In the genomic region with DNA sequence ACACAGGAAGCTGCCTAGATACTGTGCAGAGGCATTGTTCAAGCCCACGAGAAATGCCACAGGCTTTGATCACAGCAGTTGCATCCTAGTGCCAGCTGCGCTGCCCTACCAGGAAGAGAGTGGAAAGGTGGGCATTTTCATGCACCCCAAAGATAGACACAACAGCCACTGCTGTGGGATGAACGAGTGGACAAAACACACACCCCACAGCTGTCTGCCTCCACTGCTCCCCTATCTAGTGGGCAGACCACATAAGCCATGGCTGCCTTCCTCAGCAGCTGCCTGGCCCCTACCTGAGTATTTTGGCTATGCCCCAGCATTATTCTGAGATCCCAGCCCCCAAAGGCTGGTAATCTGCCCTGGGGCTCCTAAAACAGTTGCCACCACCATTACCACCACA, we compare ENCODE assay signal across 15 cellular contexts.
DNase-seq lines count a peak whose midpoint lies in the region; ATAC-seq, FAIRE-seq and TF ChIP-seq lines count a peak whose summit lies in the region.
"Had no signal": no experiment of that assay in that cellular context is flagged by ENCODE, and none has a peak within 500 bp of the region (broad histone marks: within the 10 kb centered on the region; RNA-seq: fewer than 3 reads in every experiment).

No MANE protein-coding gene starts in this region.

- no peak overlapping the region for H3K4me3 Mint-ChIP-seq in stimulated activated effector memory CD8-positive, alpha-beta T cell treated with anti-CD3 and anti-CD28 coated beads, Interleukin-12 subunit alpha, Interleukin-12 subunit beta, amount 100 ng/mL, for 72 hours
- no peak overlapping the region for H3K4me3 Mint-ChIP-seq in activated T-helper 2 cell treated with anti-CD3 and anti-CD28 coated beads, Interferon-gamma antibody, Interleukin-2, Interleukin-4, amounts not matched to agents 10 μg/mL and 5 μg/mL and 100 μg/mL, durations not matched to agents 14 hours and 24 hours and 36 hours (ENCODE audit: low read depth)
- H3K4me3 Mint-ChIP-seq: CD8-positive, alpha-beta memory T cell; IgD-negative memory B cell had no signal

- H3K4me3 ChIP-seq in BLaER1 = no peak overlapping the region
- H3K4me3 ChIP-seq in BLaER1 treated with 17β-estradiol and CSF1 and Interleukin-3, amounts not matched to agents 10 nM and 100 nM = no peak overlapping the region
- no peak overlapping the region for H3K4me3 ChIP-seq in kidney (ENCODE audit: low read length in 2 of 2)
- H3K4me3 ChIP-seq: A549, GM23248 had no signal

- H3K36me3 ChIP-seq in BLaER1 (no peaks in the 10 kb centered on the region), kidney (ENCODE audit: control insufficient read depth in 1 of 2, insufficient read depth in 2 of 2, low read length in 2 of 2) (no peaks in the 10 kb centered on the region)
- no peaks in the 10 kb centered on the region; a peak in 2 of 22 replicates for H3K36me3 ChIP-seq in BLaER1 treated with 17β-estradiol and CSF1 and Interleukin-3, amounts not matched to agents 10 nM and 100 nM
- H3K36me3 ChIP-seq: BE2C had no signal

- intact Hi-C loops in kidney (cut with DNase I) = no loop called here
- intact Hi-C loops in activated T-helper 2 cell treated with anti-CD3 and anti-CD28 coated beads, Interferon-gamma antibody, Interleukin-2, Interleukin-4, amounts not matched to agents 10 μg/mL and 5 μg/mL and 100 μg/mL, durations not matched to agents 14 hours and 24 hours and 36 hours (cut with micrococcal nuclease) = no loop called here

- FAIRE-seq in kidney (lab: Jason Lieb, UNC) = no peak
- FAIRE-seq: A549, GM12891 had no signal

- TF ChIP-seq CTCF in kidney (IDR thresholded peaks at IDR 0.05; ENCODE audit: borderline replicate concordance, extremely low read depth, insufficient read depth) = no peak

- H3K27ac Mint-ChIP-seq in stimulated activated effector memory CD8-positive, alpha-beta T cell treated with anti-CD3 and anti-CD28 coated beads, Interleukin-12 subunit alpha, Interleukin-12 subunit beta, amount 100 ng/mL, for 72 hours = no peak overlapping the region
- H3K27ac Mint-ChIP-seq in activated T-helper 2 cell treated with anti-CD3 and anti-CD28 coated beads, Interferon-gamma antibody, Interleukin-2, Interleukin-4, amounts not matched to agents 10 μg/mL and 5 μg/mL and 100 μg/mL, durations not matched to agents 14 hours and 24 hours and 36 hours = no peak overlapping the region
- H3K27ac Mint-ChIP-seq: CD8-positive, alpha-beta memory T cell; IgD-negative memory B cell had no signal

- no peaks in the 10 kb centered on the region for H4K20me1 ChIP-seq in BLaER1
- H4K20me1 ChIP-seq in BLaER1 treated with 17β-estradiol and CSF1 and Interleukin-3, amounts not matched to agents 10 nM and 100 nM = no peaks in the 10 kb centered on the region

- no peaks in the 10 kb centered on the region for H3K36me3 Mint-ChIP-seq in stimulated activated effector memory CD8-positive, alpha-beta T cell treated with anti-CD3 and anti-CD28 coated beads, Interleukin-12 subunit alpha, Interleukin-12 subunit beta, amount 100 ng/mL, for 72 hours
- H3K36me3 Mint-ChIP-seq in activated T-helper 2 cell treated with anti-CD3 and anti-CD28 coated beads, Interferon-gamma antibody, Interleukin-2, Interleukin-4, amounts not matched to agents 10 μg/mL and 5 μg/mL and 100 μg/mL, durations not matched to agents 14 hours and 24 hours and 36 hours (ENCODE audit: low read depth) = no peaks in the 10 kb centered on the region
- H3K36me3 Mint-ChIP-seq: CD8-positive, alpha-beta memory T cell; IgD-negative memory B cell had no signal

- H3K27me3 ChIP-seq in BLaER1 = no peaks in the 10 kb centered on the region
- H3K27me3 ChIP-seq in BLaER1 treated with 17β-estradiol and CSF1 and Interleukin-3, amounts not matched to agents 10 nM and 100 nM = no peaks in the 10 kb centered on the region
- H3K27me3 ChIP-seq: BE2C had no signal

- peak; percentile 44 for ATAC-seq in stimulated activated effector memory CD8-positive, alpha-beta T cell treated with anti-CD3 and anti-CD28 coated beads, Interleukin-12 subunit alpha, Interleukin-12 subunit beta, amount 100 ng/mL, for 72 hours
- ATAC-seq: A549 had no signal

- H3K27ac ChIP-seq in BLaER1 (peak overlapping the region; percentile 7; the same call in 1 of the 2 replicates), kidney (ENCODE audit: low read depth in 2 of 2, low read length in 2 of 2) (no peak overlapping the region)
- H3K27ac ChIP-seq in BLaER1 treated with 17β-estradiol and CSF1 and Interleukin-3, amounts not matched to agents 10 nM and 100 nM = no peak overlapping the region
- H3K27ac ChIP-seq: A549, GM23248 had no signal

- H3K9me3 ChIP-seq in BLaER1 (peaks cover 15% of the 10 kb centered on the region; the same call in 1 of the 2 replicates), kidney (ENCODE audit: control insufficient read depth in 1 of 2, low read length in 2 of 2) (no peaks in the 10 kb centered on the region)
- H3K9me3 ChIP-seq in BLaER1 treated with 17β-estradiol and CSF1 and Interleukin-3, amounts not matched to agents 10 nM and 100 nM (replicated peaks in 1 of 11) = peaks cover 0 to 16% (median 5%) of the 10 kb centered on the region in 11 experiments; a peak in 6 of 22 replicates
- H3K9me3 ChIP-seq: A549, BE2C, Caco-2 had no signal

- H3K9me3 Mint-ChIP-seq in stimulated activated effector memory CD8-positive, alpha-beta T cell treated with anti-CD3 and anti-CD28 coated beads, Interleukin-12 subunit alpha, Interleukin-12 subunit beta, amount 100 ng/mL, for 72 hours = peaks cover 4% of the 10 kb centered on the region
- H3K9me3 Mint-ChIP-seq in activated T-helper 2 cell treated with anti-CD3 and anti-CD28 coated beads, Interferon-gamma antibody, Interleukin-2, Interleukin-4, amounts not matched to agents 10 μg/mL and 5 μg/mL and 100 μg/mL, durations not matched to agents 14 hours and 24 hours and 36 hours = no peaks in the 10 kb centered on the region
- H3K9me3 Mint-ChIP-seq: IgD-negative memory B cell had no signal

- no peaks in the 10 kb centered on the region for H3K27me3 Mint-ChIP-seq in activated T-helper 2 cell treated with anti-CD3 and anti-CD28 coated beads, Interferon-gamma antibody, Interleukin-2, Interleukin-4, amounts not matched to agents 10 μg/mL and 5 μg/mL and 100 μg/mL, durations not matched to agents 14 hours and 24 hours and 36 hours (ENCODE audit: low read depth)
- H3K27me3 Mint-ChIP-seq: CD8-positive, alpha-beta memory T cell; IgD-negative memory B cell had no signal

- no peaks in the 10 kb centered on the region for H3K4me1 Mint-ChIP-seq in stimulated activated effector memory CD8-positive, alpha-beta T cell treated with anti-CD3 and anti-CD28 coated beads, Interleukin-12 subunit alpha, Interleukin-12 subunit beta, amount 100 ng/mL, for 72 hours
- H3K4me1 Mint-ChIP-seq in activated T-helper 2 cell treated with anti-CD3 and anti-CD28 coated beads, Interferon-gamma antibody, Interleukin-2, Interleukin-4, amounts not matched to agents 10 μg/mL and 5 μg/mL and 100 μg/mL, durations not matched to agents 14 hours and 24 hours and 36 hours (ENCODE audit: low read depth) = no peaks in the 10 kb centered on the region
- H3K4me1 Mint-ChIP-seq: CD8-positive, alpha-beta memory T cell; IgD-negative memory B cell had no signal

- H3K4me1 ChIP-seq in BLaER1 = peaks cover 9% of the 10 kb centered on the region
- H3K4me1 ChIP-seq in BLaER1 treated with 17β-estradiol and CSF1 and Interleukin-3, amounts not matched to agents 10 nM and 100 nM = peaks cover 0 to 10% (median 7%) of the 10 kb centered on the region in 10 experiments; a peak in 11 of 20 replicates
- H3K4me1 ChIP-seq in kidney (ENCODE audit: control insufficient read depth in 1 of 2, insufficient read depth in 1 of 2, low read depth in 1 of 2, low read length in 2 of 2) = no peaks in the 10 kb centered on the region
- H3K4me1 ChIP-seq: A549, BE2C, Caco-2 had no signal

- H3K4me2 ChIP-seq in BLaER1 = peak overlapping the region; percentile 50
- H3K4me2 ChIP-seq in BLaER1 treated with 17β-estradiol and CSF1 and Interleukin-3, amounts not matched to agents 10 nM and 100 nM = peak overlapping the region in 8 of 11 experiments; percentile 18 to 59 (median 36); a peak in 13 of 22 replicates
- H3K4me2 ChIP-seq: A549 had no signal

- DNase-seq in kidney = peak; percentile 10
- DNase-seq in stimulated activated effector memory CD8-positive, alpha-beta T cell treated with anti-CD3 and anti-CD28 coated beads, Interleukin-12 subunit alpha, Interleukin-12 subunit beta, amount 100 ng/mL, for 72 hours (ENCODE audit: low spot score in 2 of 2) = no peak
- DNase-seq in stimulated activated CD4-positive, alpha-beta T cell treated with anti-CD3 and anti-CD28 coated beads, Interleukin-4, amount 100 ng/mL, for 1 hour = no peak
- no peak for DNase-seq in activated T-helper 2 cell treated with anti-CD3 and anti-CD28 coated beads, Interferon-gamma antibody, Interleukin-2, Interleukin-4, amounts not matched to agents 10 μg/mL and 5 μg/mL and 100 μg/mL, durations not matched to agents 14 hours and 24 hours and 36 hours (ENCODE audit: low spot score)
- no peak for DNase-seq in activated CD4-positive, alpha-beta T cell treated with anti-CD3 and anti-CD28 coated beads, Interleukin-2, amount 50 U/mL, for 1 hour
- DNase-seq: BE2C; Caco-2; CD8-positive, alpha-beta memory T cell; DMS53; GM23248 had no signal

- H3K9ac ChIP-seq in BLaER1 (no peak overlapping the region), kidney (ENCODE audit: low read length in 2 of 2) (no peak overlapping the region)
- no peak overlapping the region for H3K9ac ChIP-seq in BLaER1 treated with 17β-estradiol and CSF1 and Interleukin-3, amounts not matched to agents 10 nM and 100 nM
- H3K9ac ChIP-seq: GM23248 had no signal
